1 cellular context compared by ENCODE assay signal in the genomic region with DNA sequence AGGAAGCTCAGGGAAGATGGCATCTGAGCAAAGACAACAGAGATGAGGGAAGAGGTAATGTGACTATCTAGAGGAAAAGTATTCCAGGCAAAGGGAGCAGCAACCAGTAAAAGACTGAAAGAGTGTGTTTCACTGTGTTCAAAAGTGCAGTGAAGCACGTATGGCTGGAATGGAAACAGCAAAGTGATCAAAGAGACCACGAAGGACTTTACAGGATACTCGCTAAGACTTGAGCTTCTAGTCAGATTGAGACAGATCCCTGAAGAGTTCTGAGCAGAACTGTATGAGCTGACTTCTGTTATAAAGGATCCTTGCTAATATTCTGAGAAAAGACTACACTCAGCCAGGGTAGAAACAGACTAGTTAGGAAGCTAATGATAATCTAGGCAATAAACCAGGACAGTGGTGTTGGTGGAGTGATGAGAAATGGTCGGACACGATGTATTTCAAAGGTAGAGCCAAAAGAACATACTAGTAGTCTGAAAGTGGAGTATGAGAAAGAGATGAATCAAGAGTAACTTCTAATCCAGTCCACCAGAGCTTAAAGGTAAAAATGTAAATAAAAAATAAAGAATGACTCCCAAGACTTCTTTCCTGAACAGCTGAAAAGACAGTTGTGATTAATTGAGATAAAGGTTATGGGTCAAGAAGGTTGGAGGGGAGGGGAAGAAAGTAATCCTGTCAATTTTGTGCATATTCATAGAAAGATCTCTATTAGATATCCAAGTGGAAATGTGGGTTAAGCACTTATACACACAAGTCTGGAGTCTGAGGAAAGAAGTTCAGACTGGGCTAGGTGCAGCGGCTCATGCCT.
TF ChIP-seq lines count a peak whose summit lies in the region.

No MANE protein-coding gene starts in this region.

TF ChIP-seq in HEK293, 187 proteins besides CTCF, POLR2A, EP300 and RAD21 (continued from another document):
- TF ChIP-seq, protein P1, sequence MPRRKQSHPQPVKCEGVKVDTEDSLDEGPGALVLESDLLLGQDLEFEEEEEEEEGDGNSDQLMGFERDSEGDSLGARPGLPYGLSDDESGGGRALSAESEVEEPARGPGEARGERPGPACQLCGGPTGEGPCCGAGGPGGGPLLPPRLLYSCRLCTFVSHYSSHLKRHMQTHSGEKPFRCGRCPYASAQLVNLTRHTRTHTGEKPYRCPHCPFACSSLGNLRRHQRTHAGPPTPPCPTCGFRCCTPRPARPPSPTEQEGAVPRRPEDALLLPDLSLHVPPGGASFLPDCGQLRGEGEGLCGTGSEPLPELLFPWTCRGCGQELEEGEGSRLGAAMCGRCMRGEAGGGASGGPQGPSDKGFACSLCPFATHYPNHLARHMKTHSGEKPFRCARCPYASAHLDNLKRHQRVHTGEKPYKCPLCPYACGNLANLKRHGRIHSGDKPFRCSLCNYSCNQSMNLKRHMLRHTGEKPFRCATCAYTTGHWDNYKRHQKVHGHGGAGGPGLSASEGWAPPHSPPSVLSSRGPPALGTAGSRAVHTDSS (tag by site-specific recombination; IDR thresholded peaks at IDR 0.05), result no peak
- TF ChIP-seq ZNF558 (tag by site-specific recombination; IDR thresholded peaks at IDR 0.05), result no peak
- TF ChIP-seq, protein P2, sequence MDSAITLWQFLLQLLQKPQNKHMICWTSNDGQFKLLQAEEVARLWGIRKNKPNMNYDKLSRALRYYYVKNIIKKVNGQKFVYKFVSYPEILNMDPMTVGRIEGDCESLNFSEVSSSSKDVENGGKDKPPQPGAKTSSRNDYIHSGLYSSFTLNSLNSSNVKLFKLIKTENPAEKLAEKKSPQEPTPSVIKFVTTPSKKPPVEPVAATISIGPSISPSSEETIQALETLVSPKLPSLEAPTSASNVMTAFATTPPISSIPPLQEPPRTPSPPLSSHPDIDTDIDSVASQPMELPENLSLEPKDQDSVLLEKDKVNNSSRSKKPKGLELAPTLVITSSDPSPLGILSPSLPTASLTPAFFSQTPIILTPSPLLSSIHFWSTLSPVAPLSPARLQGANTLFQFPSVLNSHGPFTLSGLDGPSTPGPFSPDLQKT (IDR thresholded peaks at IDR 0.05; ENCODE audit: borderline replicate concordance, low read depth, low read length), result no peak
- TF ChIP-seq ZNF792 (tag by site-specific recombination; IDR thresholded peaks at IDR 0.05), result no peak
- TF ChIP-seq TCF7L2 (IDR thresholded peaks at IDR 0.05; ENCODE audit: borderline replicate concordance, low read depth, low read length), result no peak
- no peak for TF ChIP-seq ZNF785 (tag by site-specific recombination; IDR thresholded peaks at IDR 0.05)
- TF ChIP-seq TRIM28 (IDR thresholded peaks at IDR 0.05; ENCODE audit: borderline replicate concordance, low read length), result peak; percentile 70; the same call in 1 of the 2 replicates
- TF ChIP-seq ZNF221 (tag by site-specific recombination; IDR thresholded peaks at IDR 0.05; ENCODE audit: borderline replicate concordance), result no peak
- TF ChIP-seq ZNF768 (tag by site-specific recombination; IDR thresholded peaks at IDR 0.05), result no peak
- TF ChIP-seq ZBTB17 (tag by site-specific recombination; IDR thresholded peaks at IDR 0.05), result 0 out of 2 replicates have a peak, but pooled peaks have one; percentile 20
- TF ChIP-seq ZNF175 (tag by site-specific recombination; IDR thresholded peaks at IDR 0.05), result no peak
- no peak for TF ChIP-seq ZNF624 (tag by site-specific recombination; IDR thresholded peaks at IDR 0.05)
- TF ChIP-seq, protein P3, sequence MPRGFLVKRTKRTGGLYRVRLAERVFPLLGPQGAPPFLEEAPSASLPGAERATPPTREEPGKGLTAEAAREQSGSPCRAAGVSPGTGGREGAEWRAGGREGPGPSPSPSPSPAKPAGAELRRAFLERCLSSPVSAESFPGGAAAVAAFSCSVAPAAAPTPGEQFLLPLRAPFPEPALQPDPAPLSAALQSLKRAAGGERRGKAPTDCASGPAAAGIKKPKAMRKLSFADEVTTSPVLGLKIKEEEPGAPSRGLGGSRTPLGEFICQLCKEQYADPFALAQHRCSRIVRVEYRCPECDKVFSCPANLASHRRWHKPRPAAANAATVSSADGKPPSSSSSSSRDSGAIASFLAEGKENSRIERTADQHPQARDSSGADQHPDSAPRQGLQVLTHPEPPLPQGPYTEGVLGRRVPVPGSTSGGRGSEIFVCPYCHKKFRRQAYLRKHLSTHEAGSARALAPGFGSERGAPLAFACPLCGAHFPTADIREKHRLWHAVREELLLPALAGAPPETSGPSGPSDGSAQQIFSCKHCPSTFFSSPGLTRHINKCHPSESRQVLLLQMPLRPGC (tag by site-specific recombination; IDR thresholded peaks at IDR 0.05), result no peak
- TF ChIP-seq, protein P4, sequence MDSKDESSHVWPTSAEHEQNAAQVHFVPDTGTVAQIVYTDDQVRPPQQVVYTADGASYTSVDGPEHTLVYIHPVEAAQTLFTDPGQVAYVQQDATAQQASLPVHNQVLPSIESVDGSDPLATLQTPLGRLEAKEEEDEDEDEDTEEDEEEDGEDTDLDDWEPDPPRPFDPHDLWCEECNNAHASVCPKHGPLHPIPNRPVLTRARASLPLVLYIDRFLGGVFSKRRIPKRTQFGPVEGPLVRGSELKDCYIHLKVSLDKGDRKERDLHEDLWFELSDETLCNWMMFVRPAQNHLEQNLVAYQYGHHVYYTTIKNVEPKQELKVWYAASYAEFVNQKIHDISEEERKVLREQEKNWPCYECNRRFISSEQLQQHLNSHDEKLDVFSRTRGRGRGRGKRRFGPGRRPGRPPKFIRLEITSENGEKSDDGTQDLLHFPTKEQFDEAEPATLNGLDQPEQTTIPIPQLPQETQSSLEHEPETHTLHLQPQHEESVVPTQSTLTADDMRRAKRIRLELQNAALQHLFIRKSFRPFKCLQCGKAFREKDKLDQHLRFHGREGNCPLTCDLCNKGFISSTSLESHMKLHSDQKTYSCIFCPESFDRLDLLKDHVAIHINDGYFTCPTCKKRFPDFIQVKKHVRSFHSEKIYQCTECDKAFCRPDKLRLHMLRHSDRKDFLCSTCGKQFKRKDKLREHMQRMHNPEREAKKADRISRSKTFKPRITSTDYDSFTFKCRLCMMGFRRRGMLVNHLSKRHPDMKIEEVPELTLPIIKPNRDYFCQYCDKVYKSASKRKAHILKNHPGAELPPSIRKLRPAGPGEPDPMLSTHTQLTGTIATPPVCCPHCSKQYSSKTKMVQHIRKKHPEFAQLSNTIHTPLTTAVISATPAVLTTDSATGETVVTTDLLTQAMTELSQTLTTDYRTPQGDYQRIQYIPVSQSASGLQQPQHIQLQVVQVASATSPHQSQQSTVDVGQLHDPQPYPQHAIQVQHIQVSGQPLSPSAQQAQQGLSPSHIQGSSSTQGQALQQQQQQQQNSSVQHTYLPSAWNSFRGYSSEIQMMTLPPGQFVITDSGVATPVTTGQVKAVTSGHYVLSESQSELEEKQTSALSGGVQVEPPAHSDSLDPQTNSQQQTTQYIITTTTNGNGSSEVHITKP (tag by site-specific recombination; IDR thresholded peaks at IDR 0.05), result no peak
- no peak for TF ChIP-seq ZNF623 (tag by site-specific recombination; IDR thresholded peaks at IDR 0.05)
- no peak for TF ChIP-seq ZNF426 (tag by site-specific recombination; IDR thresholded peaks at IDR 0.05)
- TF ChIP-seq ZNF394 (tag by site-specific recombination; IDR thresholded peaks at IDR 0.05; ENCODE audit: borderline replicate concordance), result no peak
- no peak for TF ChIP-seq ZFP41 (tag by site-specific recombination; IDR thresholded peaks at IDR 0.05; ENCODE audit: borderline replicate concordance)
- TF ChIP-seq, protein P5, sequence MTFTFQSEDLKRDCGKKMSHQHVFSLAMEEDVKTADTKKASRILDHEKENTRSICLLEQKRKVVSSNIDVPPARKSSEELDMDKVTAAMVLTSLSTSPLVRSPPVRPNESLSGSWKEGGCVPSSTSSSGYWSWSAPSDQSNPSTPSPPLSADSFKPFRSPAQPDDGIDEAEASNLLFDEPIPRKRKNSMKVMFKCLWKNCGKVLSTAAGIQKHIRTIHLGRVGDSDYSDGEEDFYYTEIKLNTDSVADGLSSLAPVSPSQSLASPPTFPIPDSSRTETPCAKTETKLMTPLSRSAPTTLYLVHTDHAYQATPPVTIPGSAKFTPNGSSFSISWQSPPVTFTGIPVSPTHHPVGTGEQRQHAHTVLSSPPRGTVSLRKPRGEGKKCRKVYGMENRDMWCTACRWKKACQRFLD (tag by site-specific recombination; IDR thresholded peaks at IDR 0.05), result no peak
- no peak for TF ChIP-seq GLIS2 (tag by site-specific recombination; IDR thresholded peaks at IDR 0.05)
- TF ChIP-seq ZNF404 (tag by site-specific recombination; IDR thresholded peaks at IDR 0.05), result no peak
- TF ChIP-seq, protein P6, sequence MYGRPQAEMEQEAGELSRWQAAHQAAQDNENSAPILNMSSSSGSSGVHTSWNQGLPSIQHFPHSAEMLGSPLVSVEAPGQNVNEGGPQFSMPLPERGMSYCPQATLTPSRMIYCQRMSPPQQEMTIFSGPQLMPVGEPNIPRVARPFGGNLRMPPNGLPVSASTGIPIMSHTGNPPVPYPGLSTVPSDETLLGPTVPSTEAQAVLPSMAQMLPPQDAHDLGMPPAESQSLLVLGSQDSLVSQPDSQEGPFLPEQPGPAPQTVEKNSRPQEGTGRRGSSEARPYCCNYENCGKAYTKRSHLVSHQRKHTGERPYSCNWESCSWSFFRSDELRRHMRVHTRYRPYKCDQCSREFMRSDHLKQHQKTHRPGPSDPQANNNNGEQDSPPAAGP (tag by site-specific recombination; IDR thresholded peaks at IDR 0.05), result no peak
TF ChIP-seq in HEK293: peak in this region for 4.
